ENCODE assay signal across 26 cellular contexts in the genomic region with DNA sequence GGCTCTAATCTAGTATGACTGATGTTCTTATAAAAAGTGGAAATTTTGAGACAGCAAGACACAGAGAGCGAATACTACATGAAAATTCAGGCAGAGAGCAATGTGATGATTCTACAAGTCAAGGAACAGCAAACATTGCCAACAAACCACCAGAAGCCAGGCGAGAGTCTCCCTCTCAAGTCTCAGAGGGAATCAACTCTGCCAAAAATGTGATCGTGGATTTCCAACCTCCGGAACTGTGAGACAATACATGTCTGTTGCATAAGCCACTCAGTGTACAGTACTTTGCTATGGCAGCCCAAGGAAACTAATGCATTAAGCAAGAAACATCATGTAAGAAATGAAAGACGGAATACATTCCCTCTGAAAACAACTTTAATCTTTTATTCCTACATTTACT. TPM values are rescaled to one million over a fixed set of nuclear protein-coding genes. Genes with fewer than 3 reads are reported as not detected.
DNase-seq lines count a peak whose midpoint lies in the region; ATAC-seq and TF ChIP-seq lines count a peak whose summit lies in the region.
"Had no signal": no experiment of that assay in that cellular context is flagged by ENCODE, and none has a peak within 500 bp of the region (broad histone marks: within the 10 kb centered on the region; RNA-seq: fewer than 3 reads in every experiment).

No MANE protein-coding gene starts in this region.

- H3K36me3 Mint-ChIP-seq in CD4-positive, alpha-beta T cell (ENCODE audit: low read depth), result no peaks in the 10 kb centered on the region
- H3K36me3 Mint-ChIP-seq: CD4-positive, CD25-positive, alpha-beta regulatory T cell had no signal

- CTCF ChIA-PET in CD4-positive, alpha-beta T cell (lab: Charles Lee), result no interaction called here

- no peaks in the 10 kb centered on the region for H3K36me3 ChIP-seq in subcutaneous abdominal adipose tissue (ENCODE audit: control insufficient read depth in 5 of 5, insufficient read depth in 5 of 5, low read length in 5 of 5)
- H3K36me3 ChIP-seq: heart left ventricle, sigmoid colon, SJCRH30, tibial nerve had no signal

- H3K27ac Mint-ChIP-seq in CD4-positive, alpha-beta T cell, result no peak overlapping the region
- H3K27ac Mint-ChIP-seq: activated CD4-positive, alpha-beta T cell treated with anti-CD3 and anti-CD28 coated beads, Interleukin-2, amount 10 ng/mL, durations not matched to agents 7 days and 5 days; CD4-positive, CD25-positive, alpha-beta regulatory T cell; stimulated activated memory B cell treated with anti-CD40 and anti-IgM and Interleukin-4, amounts not matched to agents 10 μg/mL and 1 μg/mL and 100 μg/mL, for 72 hours had no signal

- H3K4me3 Mint-ChIP-seq in CD4-positive, alpha-beta T cell, result no peak overlapping the region
- H3K4me3 Mint-ChIP-seq: activated CD4-positive, alpha-beta T cell treated with anti-CD3 and anti-CD28 coated beads, Interleukin-2, amount 10 ng/mL, durations not matched to agents 7 days and 5 days; CD4-positive, CD25-positive, alpha-beta regulatory T cell; stimulated activated memory B cell treated with anti-CD40 and anti-IgM and Interleukin-4, amounts not matched to agents 10 μg/mL and 1 μg/mL and 100 μg/mL, for 72 hours had no signal

- POLR2A ChIA-PET in CD4-positive, alpha-beta T cell (lab: Charles Lee), result no interaction called here

- H3K27me3 ChIP-seq in subcutaneous abdominal adipose tissue (ENCODE audit: control insufficient read depth in 5 of 5, insufficient read depth in 4 of 5, low read length in 5 of 5), result no peaks in the 10 kb centered on the region
- no peaks in the 10 kb centered on the region for H3K27me3 ChIP-seq in CD4-positive, alpha-beta T cell (ENCODE audit: control insufficient read depth, insufficient read depth, low read length)
- H3K27me3 ChIP-seq: heart left ventricle, sigmoid colon, SJCRH30, tibial nerve had no signal

- no peak overlapping the region for H3K9ac ChIP-seq in subcutaneous abdominal adipose tissue (ENCODE audit: low read length in 5 of 5)

- H3K4me1 Mint-ChIP-seq in CD4-positive, alpha-beta T cell (ENCODE audit: low read depth), result no peaks in the 10 kb centered on the region
- H3K4me1 Mint-ChIP-seq: activated CD4-positive, alpha-beta T cell treated with anti-CD3 and anti-CD28 coated beads, Interleukin-2, amount 10 ng/mL, durations not matched to agents 7 days and 5 days; CD4-positive, CD25-positive, alpha-beta regulatory T cell had no signal

- no peak for TF ChIP-seq CTCF in CD4-positive, alpha-beta T cell (IDR thresholded peaks at IDR 0.05)

- peak overlapping the region; percentile 45 for H3K27ac ChIP-seq in subcutaneous abdominal adipose tissue (ENCODE audit: low read depth, low read length)
- no peak overlapping the region for H3K27ac ChIP-seq in CD4-positive, alpha-beta T cell (ENCODE audit: low read depth, low read length)
- H3K27ac ChIP-seq: heart left ventricle, sigmoid colon, SJCRH30, VCaP had no signal

- H3K9me3 Mint-ChIP-seq in CD4-positive, alpha-beta T cell, result peaks cover under 1% of the 10 kb centered on the region
- H3K9me3 Mint-ChIP-seq: activated CD4-positive, alpha-beta T cell treated with anti-CD3 and anti-CD28 coated beads, Interleukin-2, amount 10 ng/mL, durations not matched to agents 7 days and 5 days had no signal

- DNase-seq in SK-N-DZ (ENCODE audit: low spot score), result peak; percentile 6
- DNase-seq in fibroblast of gingiva (ENCODE audit: low read depth), result peak; percentile 35
- no peak for DNase-seq in left lobe of liver (ENCODE audit: low spot score)
- no peak for DNase-seq in retina
- no peak for DNase-seq in activated gamma-delta T cell treated with Interleukin-2 at 50 U/mL for 16 hours
- no peak for DNase-seq in CD4-positive, alpha-beta T cell
- no peak for DNase-seq in amygdala (lab: John Stamatoyannopoulos, UW)
- DNase-seq: activated CD4-positive, alpha-beta T cell treated with anti-CD3 and anti-CD28 coated beads, Interleukin-2, amount 10 ng/mL, durations not matched to agents 7 days and 5 days; activated CD8-positive, alpha-beta memory T cell treated with anti-CD3 and anti-CD28 coated beads, Interleukin-2, amount 50 U/mL, for 48 hours; amniotic stem cell; CD4-positive, CD25-positive, alpha-beta regulatory T cell; cerebellar nuclear complex; DMS153; effector CD8-positive, alpha-beta T cell; GDM1; heart left ventricle; IMR-90; NCI-H1694; NCI-H2171 treated with DMSO at 0.1 percent for 48 hours; sigmoid colon; SJCRH30; T-helper 2 cell had no signal

- intact Hi-C loops in CD4-positive, alpha-beta T cell (cut with DNase I, micrococcal nuclease), result no loop called here

- peak; percentile 52 for ATAC-seq in left lobe of liver
- ATAC-seq in CD4-positive, alpha-beta T cell (ENCODE audit: poor library complexity), result no peak
- ATAC-seq: stimulated activated memory B cell treated with anti-CD40 and anti-IgM and Interleukin-4, amounts not matched to agents 10 μg/mL and 1 μg/mL and 100 μg/mL, for 72 hours had no signal

- no peaks in the 10 kb centered on the region for H3K27me3 Mint-ChIP-seq in CD4-positive, alpha-beta T cell

- H3K9me3 ChIP-seq in subcutaneous abdominal adipose tissue (ENCODE audit: control insufficient read depth in 5 of 5, low read length in 5 of 5), result no peaks in the 10 kb centered on the region
- H3K9me3 ChIP-seq in CD4-positive, alpha-beta T cell (ENCODE audit: control insufficient read depth, low read length), result no peaks in the 10 kb centered on the region
- H3K9me3 ChIP-seq: SJCRH30 had no signal

- H3K4me3 ChIP-seq in subcutaneous abdominal adipose tissue (ENCODE audit: low read depth in 1 of 5, low read length in 5 of 5), result no peak overlapping the region
- H3K4me3 ChIP-seq: heart left ventricle, sigmoid colon, SJCRH30, tibial nerve had no signal

- peaks cover 0 to 12% (median 4%) of the 10 kb centered on the region in 5 donors for H3K4me1 ChIP-seq in subcutaneous abdominal adipose tissue (ENCODE audit: control insufficient read depth in 5 of 5, insufficient read depth in 5 of 5, low read length in 5 of 5)
- H3K4me1 ChIP-seq: sigmoid colon, SJCRH30 had no signal

RNA-seq across cellular contexts. Expression of a gene that starts 52.1 kb away (rescaled TPM):
- 85.2 and 90.3 TPM in 2 replicates for polyA plus RNA-seq in SK-N-DZ (2014; cell fraction: cytosol; rRNA removed)
- polyA plus RNA-seq in SK-N-DZ (2014; cell fraction: nucleus; rRNA removed), result 47.7 and 57.7 TPM in 2 replicates
- 89.5 TPM for total RNA-seq in left lobe of liver
- 100 to 1,000 TPM; 114 to 116 TPM for total RNA-seq in CD4-positive, alpha-beta T cell

Comparison
In these comparisons a context has a peak if more than half of its experiments do, and no peak if none do; other contexts are left out.
1. DNase-seq: peak in SK-N-DZ (single experiment) and fibroblast of gingiva (single experiment); none in left lobe of liver (single experiment), retina (single experiment), activated gamma-delta T cell treated with Interleukin-2 at 50 U/mL for 16 hours (single experiment), CD4-positive, alpha-beta T cell (0 of 10) and amygdala (0 of 56).